In the genomic region with DNA sequence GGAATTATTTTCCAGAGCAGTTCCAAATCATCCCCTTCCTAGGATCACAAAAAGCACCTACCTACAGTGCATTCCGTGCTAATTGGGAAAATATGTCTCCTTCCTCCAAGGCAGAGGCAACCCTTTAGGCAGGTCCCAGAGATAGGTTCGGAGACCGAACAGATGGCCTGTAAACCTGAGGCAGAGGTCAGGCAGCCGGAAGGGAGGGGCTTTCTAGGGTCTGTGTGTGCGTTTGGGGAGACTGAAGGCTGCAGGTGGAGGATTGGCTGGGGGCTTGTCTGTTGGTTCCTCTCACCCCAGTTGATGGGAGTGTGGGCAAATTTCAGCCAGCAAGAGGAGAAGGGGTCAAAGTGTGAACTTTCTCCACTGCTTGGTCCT, we compare ENCODE assay signal across 1 cellular context.
TF ChIP-seq lines count a peak whose summit lies in the region.

No MANE protein-coding gene starts in this region.

TF ChIP-seq in neural cell, 6 proteins besides CTCF, POLR2A, EP300 and RAD21 (continued from another document):
- TF ChIP-seq TAF1 (IDR thresholded peaks at IDR 0.05; ENCODE audit: low read depth), result no peak
